In the genomic region with DNA sequence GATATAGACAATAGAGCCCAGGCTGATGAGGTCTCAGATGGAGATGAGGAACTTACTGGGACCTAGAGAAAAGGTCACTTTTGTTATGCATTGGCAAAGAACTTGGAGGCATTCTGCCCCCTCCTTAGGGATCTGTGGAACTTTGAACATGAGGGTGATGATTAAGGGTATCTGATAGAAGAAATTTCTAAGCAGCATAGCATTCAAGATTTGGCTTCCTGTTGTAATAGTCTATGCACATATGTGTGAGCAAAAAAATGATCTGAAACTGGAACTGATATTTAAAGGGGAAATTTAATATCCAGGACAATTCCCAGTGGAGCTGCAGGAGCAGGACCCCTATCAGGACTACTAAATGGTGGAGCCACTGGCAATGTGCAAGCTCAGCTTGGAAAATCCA, we compare ENCODE assay signal across 1 cellular context.
TF ChIP-seq lines count a peak whose summit lies in the region.

No MANE protein-coding gene starts in this region.

TF ChIP-seq in GM12878, 131 proteins besides CTCF, POLR2A, EP300 and RAD21:
- TF ChIP-seq, protein P1, sequence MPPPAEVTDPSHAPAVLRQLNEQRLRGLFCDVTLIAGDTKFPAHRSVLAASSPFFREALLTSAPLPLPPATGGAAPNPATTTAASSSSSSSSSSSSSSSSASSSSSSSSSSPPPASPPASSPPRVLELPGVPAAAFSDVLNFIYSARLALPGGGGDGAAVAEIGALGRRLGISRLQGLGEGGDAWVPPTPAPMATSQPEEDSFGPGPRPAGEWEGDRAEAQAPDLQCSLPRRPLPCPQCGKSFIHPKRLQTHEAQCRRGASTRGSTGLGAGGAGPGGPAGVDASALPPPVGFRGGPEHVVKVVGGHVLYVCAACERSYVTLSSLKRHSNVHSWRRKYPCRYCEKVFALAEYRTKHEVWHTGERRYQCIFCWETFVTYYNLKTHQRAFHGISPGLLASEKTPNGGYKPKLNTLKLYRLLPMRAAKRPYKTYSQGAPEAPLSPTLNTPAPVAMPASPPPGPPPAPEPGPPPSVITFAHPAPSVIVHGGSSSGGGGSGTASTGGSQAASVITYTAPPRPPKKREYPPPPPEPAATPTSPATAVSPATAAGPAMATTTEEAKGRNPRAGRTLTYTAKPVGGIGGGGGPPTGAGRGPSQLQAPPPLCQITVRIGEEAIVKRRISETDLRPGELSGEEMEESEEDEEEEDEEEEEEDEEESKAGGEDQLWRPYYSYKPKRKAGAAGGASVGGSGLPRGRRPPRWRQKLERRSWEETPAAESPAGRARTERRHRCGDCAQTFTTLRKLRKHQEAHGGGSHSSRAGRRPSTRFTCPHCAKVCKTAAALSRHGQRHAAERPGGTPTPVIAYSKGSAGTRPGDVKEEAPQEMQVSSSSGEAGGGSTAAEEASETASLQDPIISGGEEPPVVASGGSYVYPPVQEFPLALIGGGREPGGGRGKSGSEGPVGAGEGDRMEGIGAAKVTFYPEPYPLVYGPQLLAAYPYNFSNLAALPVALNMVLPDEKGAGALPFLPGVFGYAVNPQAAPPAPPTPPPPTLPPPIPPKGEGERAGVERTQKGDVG (CRISPR knock-in tag; IDR thresholded peaks at IDR 0.05), result no peak
- TF ChIP-seq IKZF2 (IDR thresholded peaks at IDR 0.05) (peak in 1 of 2 experiments; percentile 32; a peak in 1 of 4 replicates), IKZF1 (conservative IDR thresholded peaks at IDR 0.05) (0 out of 2 replicates have a peak, but pooled peaks have one; percentile 15), NBN (IDR thresholded peaks at IDR 0.05) (no peak), SPI1 (IDR thresholded peaks at IDR 0.05; ENCODE audit: borderline replicate concordance, insufficient read depth, low read depth, low read length) (0 out of 2 replicates have a peak, but pooled peaks have one; percentile 11)
